17 cellular contexts compared by ENCODE assay signal in the genomic region with DNA sequence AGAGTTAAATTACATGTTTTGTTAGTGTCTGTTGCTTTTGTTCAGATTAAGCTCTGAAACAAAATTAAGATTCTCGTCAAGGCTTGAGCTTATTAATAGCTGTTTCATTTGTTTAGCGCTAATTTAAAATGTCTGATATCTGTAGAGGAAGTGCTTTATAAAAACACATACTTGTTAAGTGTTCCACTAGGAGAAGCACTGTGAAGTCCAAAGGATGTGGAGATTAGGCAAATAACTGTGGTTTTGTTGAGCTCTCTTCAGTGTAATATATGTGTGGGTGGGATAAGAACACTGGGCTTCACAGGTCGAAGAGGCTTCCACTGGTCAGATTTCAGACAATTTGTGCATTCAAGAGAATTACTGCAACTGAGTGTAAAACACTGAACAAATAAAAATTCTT.
A peak's percentile ranks its signal among the peaks of the same experiment; 100 is the strongest.
DNase-seq lines count a peak whose midpoint lies in the region; ATAC-seq and TF ChIP-seq lines count a peak whose summit lies in the region.
"Had no signal": no experiment of that assay in that cellular context is flagged by ENCODE, and none has a peak within 500 bp of the region (broad histone marks: within the 10 kb centered on the region; RNA-seq: fewer than 3 reads in every experiment).

No MANE protein-coding gene starts in this region.

- no peaks in the 10 kb centered on the region; the same call in 1 of the 2 replicates for H3K9me2 ChIP-seq in GM23338 (ENCODE audit: insufficient read depth)

- no peak overlapping the region for H3K4me3 Mint-ChIP-seq in neural crest cell
- no peak overlapping the region for H3K4me3 Mint-ChIP-seq in GM23338
- H3K4me3 Mint-ChIP-seq: activated naive CD8-positive, alpha-beta T cell treated with anti-CD3 and anti-CD28 coated beads, Interleukin-2, amount 50 U/mL, for 24 hours; CD8-positive, alpha-beta T cell had no signal

- H3K36me3 Mint-ChIP-seq in neural crest cell (ENCODE audit: low read depth) (no peaks in the 10 kb centered on the region), GM23338 (ENCODE audit: low read depth) (no peaks in the 10 kb centered on the region)
- H3K36me3 Mint-ChIP-seq: CD8-positive, alpha-beta T cell had no signal

- WGBS in stomach, 5 donors = 58 to 64% (median 61%) methylated on average over 3 of the region's 3 CpGs

- intact Hi-C loops in stomach (cut with DNase I; ENCODE audit: low total_unique reads) = no loop called here

- H4K20me1 ChIP-seq in GM23338 (replicated peaks; ENCODE audit: insufficient read depth) = no peaks in the 10 kb centered on the region

- H3K4me1 ChIP-seq in GM23338 (ENCODE audit: insufficient read depth) = peaks cover 53% of the 10 kb centered on the region
- H3K4me1 ChIP-seq in stomach = no peaks in the 10 kb centered on the region
- H3K4me1 ChIP-seq: uterus had no signal

- ATAC-seq in HG03432 (IDR thresholded peaks at IDR 0.05; ENCODE audit: unreplicated experiment) (peak; percentile 41), left lobe of liver (no peak), GM23338 (no peak)
- ATAC-seq: activated naive CD8-positive, alpha-beta T cell treated with anti-CD3 and anti-CD28 coated beads, Interleukin-2, amount 50 U/mL, for 24 hours; CD8-positive, alpha-beta T cell had no signal

- H3K4me1 Mint-ChIP-seq in neural crest cell (peaks cover 49% of the 10 kb centered on the region), GM23338 (peaks cover 54% of the 10 kb centered on the region)

- no peaks in the 10 kb centered on the region for H3F3A ChIP-seq in GM23338 (replicated peaks; ENCODE audit: low read depth)

- no peak for TF ChIP-seq POLR2A in stomach (IDR thresholded peaks at IDR 0.05)

- TF ChIP-seq EP300 in stomach (IDR thresholded peaks at IDR 0.05) = no peak

- no peaks in the 10 kb centered on the region for H3K79me2 ChIP-seq in GM23338 (replicated peaks; ENCODE audit: insufficient read depth)

- DNase-seq in GM03348 (ENCODE audit: low spot score) (peak; percentile 22), amniotic epithelial cell (ENCODE audit: low read depth) (peak; percentile 0), neural crest cell (ENCODE audit: low read depth, low spot score) (no peak), left lobe of liver (ENCODE audit: low spot score) (no peak), GM23338 (ENCODE audit: low spot score) (no peak), stomach (no peak), UCSD-AML1 (lab: John Stamatoyannopoulos, UW; ENCODE audit: unreplicated experiment) (no peak)
- DNase-seq: activated naive CD8-positive, alpha-beta T cell treated with anti-CD3 and anti-CD28 coated beads, Interleukin-2, amount 50 U/mL, for 24 hours; CD8-positive, alpha-beta T cell; central memory CD4-positive, alpha-beta T cell; DMS79 treated with DMSO at 0.1 percent for 48 hours; hypothalamus; NCI-H1105 treated with DMSO at 0.1 percent for 48 hours; NCI-H2171; uterus had no signal

- no peaks in the 10 kb centered on the region for H3K9me3 ChIP-seq in stomach
- H3K9me3 ChIP-seq: uterus had no signal

- H3K27me3 ChIP-seq in GM23338 (ENCODE audit: insufficient read depth) = no peaks in the 10 kb centered on the region
- no peaks in the 10 kb centered on the region for H3K27me3 ChIP-seq in stomach
- H3K27me3 ChIP-seq: uterus had no signal

- no peaks in the 10 kb centered on the region for H3K36me3 ChIP-seq in GM23338 (ENCODE audit: insufficient read depth)
- no peaks in the 10 kb centered on the region for H3K36me3 ChIP-seq in stomach
- H3K36me3 ChIP-seq: uterus had no signal

- no peaks in the 10 kb centered on the region for H3K9me3 Mint-ChIP-seq in neural crest cell
- H3K9me3 Mint-ChIP-seq in GM23338 = no peaks in the 10 kb centered on the region
- H3K9me3 Mint-ChIP-seq: activated naive CD8-positive, alpha-beta T cell treated with anti-CD3 and anti-CD28 coated beads, Interleukin-2, amount 50 U/mL, for 24 hours; activated T-helper 2 cell treated with anti-CD3 and anti-CD28 coated beads, Interferon-gamma antibody, Interleukin-2, Interleukin-4, amounts not matched to agents 10 μg/mL and 5 μg/mL and 100 μg/mL, durations not matched to agents 14 hours and 24 hours and 36 hours; CD8-positive, alpha-beta T cell had no signal

- H3K27ac ChIP-seq in GM23338 (ENCODE audit: low read depth) (no peak overlapping the region), stomach (no peak overlapping the region)
- H3K27ac ChIP-seq: uterus had no signal

- no peak overlapping the region for H3K4me3 ChIP-seq in GM23338
- H3K4me3 ChIP-seq in stomach = no peak overlapping the region
- H3K4me3 ChIP-seq: uterus had no signal

- H3K27me3 Mint-ChIP-seq in neural crest cell (ENCODE audit: low read depth) = no peaks in the 10 kb centered on the region
- H3K27me3 Mint-ChIP-seq in GM23338 (ENCODE audit: insufficient read depth, low read depth, poor library complexity) = peaks cover 2% of the 10 kb centered on the region
- H3K27me3 Mint-ChIP-seq: activated naive CD8-positive, alpha-beta T cell treated with anti-CD3 and anti-CD28 coated beads, Interleukin-2, amount 50 U/mL, for 24 hours had no signal

- H2AFZ ChIP-seq in GM23338 = no peak overlapping the region

- H3K27ac Mint-ChIP-seq in neural crest cell (ENCODE audit: unreplicated experiment) (peak overlapping the region; percentile 60), GM23338 (no peak overlapping the region)
- H3K27ac Mint-ChIP-seq: activated naive CD8-positive, alpha-beta T cell treated with anti-CD3 and anti-CD28 coated beads, Interleukin-2, amount 50 U/mL, for 24 hours; activated T-helper 2 cell treated with anti-CD3 and anti-CD28 coated beads, Interferon-gamma antibody, Interleukin-2, Interleukin-4, amounts not matched to agents 10 μg/mL and 5 μg/mL and 100 μg/mL, durations not matched to agents 14 hours and 24 hours and 36 hours; CD8-positive, alpha-beta T cell had no signal

- TF ChIP-seq CTCF in neural crest cell (conservative IDR thresholded peaks at IDR 0.05) (no peak), GM23338 (conservative IDR thresholded peaks at IDR 0.05; ENCODE audit: low read depth in 2 of 2) (no peak), stomach (IDR thresholded peaks at IDR 0.05) (no peak)

- no peak overlapping the region for H3K4me2 ChIP-seq in GM23338

TF ChIP-seq in GM23338, 12 proteins besides CTCF, POLR2A, EP300 and RAD21 (continues in another document):
- TF ChIP-seq, protein P1, sequence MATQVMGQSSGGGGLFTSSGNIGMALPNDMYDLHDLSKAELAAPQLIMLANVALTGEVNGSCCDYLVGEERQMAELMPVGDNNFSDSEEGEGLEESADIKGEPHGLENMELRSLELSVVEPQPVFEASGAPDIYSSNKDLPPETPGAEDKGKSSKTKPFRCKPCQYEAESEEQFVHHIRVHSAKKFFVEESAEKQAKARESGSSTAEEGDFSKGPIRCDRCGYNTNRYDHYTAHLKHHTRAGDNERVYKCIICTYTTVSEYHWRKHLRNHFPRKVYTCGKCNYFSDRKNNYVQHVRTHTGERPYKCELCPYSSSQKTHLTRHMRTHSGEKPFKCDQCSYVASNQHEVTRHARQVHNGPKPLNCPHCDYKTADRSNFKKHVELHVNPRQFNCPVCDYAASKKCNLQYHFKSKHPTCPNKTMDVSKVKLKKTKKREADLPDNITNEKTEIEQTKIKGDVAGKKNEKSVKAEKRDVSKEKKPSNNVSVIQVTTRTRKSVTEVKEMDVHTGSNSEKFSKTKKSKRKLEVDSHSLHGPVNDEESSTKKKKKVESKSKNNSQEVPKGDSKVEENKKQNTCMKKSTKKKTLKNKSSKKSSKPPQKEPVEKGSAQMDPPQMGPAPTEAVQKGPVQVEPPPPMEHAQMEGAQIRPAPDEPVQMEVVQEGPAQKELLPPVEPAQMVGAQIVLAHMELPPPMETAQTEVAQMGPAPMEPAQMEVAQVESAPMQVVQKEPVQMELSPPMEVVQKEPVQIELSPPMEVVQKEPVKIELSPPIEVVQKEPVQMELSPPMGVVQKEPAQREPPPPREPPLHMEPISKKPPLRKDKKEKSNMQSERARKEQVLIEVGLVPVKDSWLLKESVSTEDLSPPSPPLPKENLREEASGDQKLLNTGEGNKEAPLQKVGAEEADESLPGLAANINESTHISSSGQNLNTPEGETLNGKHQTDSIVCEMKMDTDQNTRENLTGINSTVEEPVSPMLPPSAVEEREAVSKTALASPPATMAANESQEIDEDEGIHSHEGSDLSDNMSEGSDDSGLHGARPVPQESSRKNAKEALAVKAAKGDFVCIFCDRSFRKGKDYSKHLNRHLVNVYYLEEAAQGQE (IDR thresholded peaks at IDR 0.05; ENCODE audit: unreplicated experiment) = no peak
- TF ChIP-seq EZH2 (IDR thresholded peaks at IDR 0.05; ENCODE audit: low read depth, unreplicated experiment) (no peak), CREB1 (CRISPR knock-in tag; IDR thresholded peaks at IDR 0.05; ENCODE audit: low read depth) (no peak), EZH2phosphoT487 (IDR thresholded peaks at IDR 0.05; ENCODE audit: unreplicated experiment) (no peak)

Comparison
In these comparisons a context has a peak if more than half of its experiments do, and no peak if none do; other contexts are left out.
1. DNase-seq: peak in GM03348 (single experiment) and amniotic epithelial cell (single experiment); none in neural crest cell (single experiment), left lobe of liver (single experiment), GM23338 (single experiment), stomach (single experiment) and UCSD-AML1 (single experiment).